ENCODE assay signal across 31 cellular contexts in genomic region chr4:184231573-184231972, GRCh38. TPM values are rescaled to one million over a fixed set of nuclear protein-coding genes. Genes with fewer than 3 reads are reported as not detected.
"Had no signal": no experiment of that assay in that cellular context is flagged by ENCODE, and none has a peak within 500 bp of the region (broad histone marks: within the 10 kb centered on the region; RNA-seq: fewer than 3 reads in every experiment).

No MANE protein-coding gene starts in this region.

- H3K27ac ChIP-seq: brain microvascular endothelial cell, gastroesophageal sphincter, lower lobe of right lung, ovary, tibial nerve, WERI-Rb-1 had no signal

- FAIRE-seq: astrocyte had no signal

- ATAC-seq: activated CD4-positive, CD25-positive, alpha-beta regulatory T cell treated with anti-CD3 and anti-CD28 coated beads, Interleukin-2, amount 50 U/mL, for 24 hours; activated naive CD4-positive, alpha-beta T cell treated with anti-CD3 and anti-CD28 coated beads, Interleukin-2, amount 50 U/mL, for 72 hours; effector memory CD8-positive, alpha-beta T cell; gastroesophageal sphincter; lower lobe of right lung; stimulated activated naive B cell treated with anti-CD40 and anti-IgM and Interleukin-4, amounts not matched to agents 10 μg/mL and 1 μg/mL and 100 μg/mL, for 72 hours; T-helper 17 cell had no signal

- H3K36me3 ChIP-seq: brain microvascular endothelial cell, gastroesophageal sphincter, lower lobe of right lung, ovary, tibial nerve, WERI-Rb-1 had no signal

- H3K9me3 ChIP-seq: gastroesophageal sphincter, lower lobe of right lung, ovary, tibial nerve had no signal

- H3K27ac Mint-ChIP-seq: activated CD4-positive, alpha-beta memory T cell treated with anti-CD3 and anti-CD28 coated beads, Interleukin-2, amount 10 ng/mL, durations not matched to agents 7 days and 5 days; activated CD4-positive, alpha-beta T cell treated with anti-CD3 and anti-CD28 coated beads, Interleukin-2, amount 10 ng/mL, durations not matched to agents 7 days and 5 days; activated naive CD4-positive, alpha-beta T cell treated with anti-CD3 and anti-CD28 coated beads, Interleukin-2, amount 50 U/mL, for 72 hours; progenitor cell of endocrine pancreas; stimulated activated naive B cell treated with anti-CD40 and anti-IgM and Interleukin-4, amounts not matched to agents 10 μg/mL and 1 μg/mL and 100 μg/mL, for 72 hours had no signal

- H3K36me3 Mint-ChIP-seq: stimulated activated naive B cell treated with anti-CD40 and anti-IgM and Interleukin-4, amounts not matched to agents 10 μg/mL and 1 μg/mL and 100 μg/mL, for 72 hours had no signal

- H3K27me3 Mint-ChIP-seq: activated CD4-positive, alpha-beta T cell treated with anti-CD3 and anti-CD28 coated beads, Interleukin-2, amount 10 ng/mL, durations not matched to agents 7 days and 5 days; progenitor cell of endocrine pancreas had no signal

- H3K4me2 ChIP-seq: smooth muscle cell had no signal

- H3K9me3 Mint-ChIP-seq: activated CD4-positive, alpha-beta T cell treated with anti-CD3 and anti-CD28 coated beads, Interleukin-2, amount 10 ng/mL, durations not matched to agents 7 days and 5 days; effector memory CD8-positive, alpha-beta T cell; stimulated activated naive B cell treated with anti-CD40 and anti-IgM and Interleukin-4, amounts not matched to agents 10 μg/mL and 1 μg/mL and 100 μg/mL, for 72 hours had no signal

- H3K4me3 ChIP-seq: gastroesophageal sphincter, lower lobe of right lung, ovary, smooth muscle cell, tibial nerve had no signal

- H3K4me1 ChIP-seq: gastroesophageal sphincter, lower lobe of right lung, tibial nerve had no signal

- H3K27me3 ChIP-seq: brain microvascular endothelial cell, ovary, tibial nerve had no signal

- H3K4me3 Mint-ChIP-seq: activated CD4-positive, alpha-beta memory T cell treated with anti-CD3 and anti-CD28 coated beads, Interleukin-2, amount 10 ng/mL, durations not matched to agents 7 days and 5 days; activated CD4-positive, alpha-beta T cell treated with anti-CD3 and anti-CD28 coated beads, Interleukin-2, amount 10 ng/mL, durations not matched to agents 7 days and 5 days; effector memory CD8-positive, alpha-beta T cell; stimulated activated naive B cell treated with anti-CD40 and anti-IgM and Interleukin-4, amounts not matched to agents 10 μg/mL and 1 μg/mL and 100 μg/mL, for 72 hours; T-helper 17 cell had no signal

- DNase-seq: activated CD4-positive, alpha-beta memory T cell treated with anti-CD3 and anti-CD28 coated beads, Interleukin-2, amount 10 ng/mL, durations not matched to agents 7 days and 5 days; activated CD4-positive, alpha-beta T cell treated with anti-CD3 and anti-CD28 coated beads, Interleukin-2, amount 10 ng/mL, durations not matched to agents 7 days and 5 days; activated CD8-positive, alpha-beta memory T cell treated with anti-CD3 and anti-CD28 coated beads, Interleukin-2, amount 50 U/mL, for 48 hours; activated naive CD4-positive, alpha-beta T cell; activated T-cell treated with anti-CD3 and anti-CD28 coated beads, Interleukin-2, amount 50 U/mL, for 48 hours; brain microvascular endothelial cell; caudate nucleus; cortex of kidney; effector memory CD8-positive, alpha-beta T cell; erythroblast; lower lobe of right lung; mesenchymal stem cell; ovary; stimulated activated CD4-positive, alpha-beta T cell treated with anti-CD3 and anti-CD28 coated beads, Interleukin-1b, Interleukin-23, amount 100 ng/mL, for 48 hours; stimulated activated CD4-positive, alpha-beta T cell treated with anti-CD3 and anti-CD28 coated beads, Interleukin-4, amount 100 ng/mL, for 4 hours; stimulated activated CD8-positive, alpha-beta memory T cell treated with anti-CD3 and anti-CD28 coated beads, Interleukin-4, amount 100 ng/mL, for 48 hours; stimulated activated naive B cell treated with anti-CD40 and anti-IgM and Interleukin-4, amounts not matched to agents 10 μg/mL and 1 μg/mL and 100 μg/mL, for 72 hours; T-helper 17 cell; T1000; WERI-Rb-1 had no signal

RNA-seq across cellular contexts. Expression of gene ENPP6, which starts 13.9 kb away (rescaled TPM):
- total RNA-seq: chondrocyte, fibroblast of villous mesenchyme, mononuclear cell, progenitor cell of endocrine pancreas, smooth muscle cell, T-helper 17 cell had no signal
- polyA plus RNA-seq: neural cell, smooth muscle cell had no signal
